Comparison of ENCODE assay signal across 6 cellular contexts in genomic region chr10:67530990-67531389, GRCh38.
DNase-seq lines count a peak whose midpoint lies in the region; ATAC-seq and TF ChIP-seq lines count a peak whose summit lies in the region.
"Not testable (repeated sequence)": the region's sequence is repeated elsewhere in the genome, so short reads cannot be mapped to it uniquely, and the experiment has no call there.

No MANE protein-coding gene starts in this region.

- H3K36me3 ChIP-seq in Caco-2 (ENCODE audit: control insufficient read depth, insufficient read depth, low read length); HCT116 (ENCODE audit: control insufficient read depth in 1 of 2, insufficient read depth in 2 of 2, low read length in 2 of 2); OCI-LY1 (ENCODE audit: insufficient read depth, low read length); mesendoderm (ENCODE audit: control insufficient read depth, insufficient read depth, low read length): not testable (repeated sequence)

- not testable (repeated sequence) for H3K9me3 Mint-ChIP-seq in Caco-2 (ENCODE audit: unreplicated experiment)

- H3K9me3 ChIP-seq in Caco-2; HCT116 (ENCODE audit: control insufficient read depth in 1 of 2, insufficient read depth in 1 of 2, low read depth in 1 of 2, low read length in 2 of 2); OCI-LY1 (ENCODE audit: low read length): not testable (repeated sequence)

- not testable (repeated sequence) for DNase-seq in Caco-2; HCT116 (ENCODE audit: low read depth, low spot score)
- peak; percentile 5 for DNase-seq in UCSD-AML1 (lab: John Stamatoyannopoulos, UW; ENCODE audit: unreplicated experiment)
- peak; percentile 6 for DNase-seq in mesendoderm

- not testable (repeated sequence) for H3K23ac ChIP-seq in mesendoderm (ENCODE audit: low read length)

- H3K36me3 Mint-ChIP-seq in Caco-2 (ENCODE audit: insufficient read depth, unreplicated experiment) = not testable (repeated sequence)

- H3K27ac Mint-ChIP-seq in Caco-2 (ENCODE audit: unreplicated experiment) = not testable (repeated sequence)

- H3K27ac ChIP-seq in HCT116 (ENCODE audit: low read depth, low read length); OCI-LY1 (ENCODE audit: low read depth, low read length, poor library complexity, severe bottlenecking); mesendoderm (ENCODE audit: low read depth, low read length): not testable (repeated sequence)

- not testable (repeated sequence) for H3K56ac ChIP-seq in mesendoderm (ENCODE audit: low read length)

- not testable (repeated sequence) for H3K4me2 ChIP-seq in HCT116 (ENCODE audit: low read length); OCI-LY1 (ENCODE audit: low read length); mesendoderm (ENCODE audit: low read length)

- H3K18ac ChIP-seq in mesendoderm (ENCODE audit: low read length) = not testable (repeated sequence)

- TF ChIP-seq RAD21 in HCT116 (IDR thresholded peaks at IDR 0.05; ENCODE audit: low read depth) = not testable (repeated sequence)

- not testable (repeated sequence) for H4K8ac ChIP-seq in mesendoderm (ENCODE audit: low read depth, low read length)

- H3K9ac ChIP-seq in HCT116 (ENCODE audit: low read length); OCI-LY1 (ENCODE audit: low read length); mesendoderm (ENCODE audit: low read length): not testable (repeated sequence)

- H3F3A ChIP-seq in OCI-LY1 (ENCODE audit: insufficient read depth, low read length) = not testable (repeated sequence)

- H4K5ac ChIP-seq in mesendoderm (ENCODE audit: low read length) = not testable (repeated sequence)

- not testable (repeated sequence) for H3K4me1 Mint-ChIP-seq in Caco-2 (ENCODE audit: low read depth, unreplicated experiment)

- not testable (repeated sequence) for H2BK15ac ChIP-seq in mesendoderm (replicated peaks; ENCODE audit: low read depth)

- not testable (repeated sequence) for H3K4me3 Mint-ChIP-seq in Caco-2 (ENCODE audit: unreplicated experiment)

- TF ChIP-seq POLR2A in HCT116 (IDR thresholded peaks at IDR 0.05; ENCODE audit: borderline replicate concordance, extremely low read depth, insufficient read depth, insufficient read length) = not testable (repeated sequence)

- intact Hi-C loops in Caco-2 (cut with micrococcal nuclease; ENCODE audit: unreplicated experiment) = not testable (repeated sequence)
- intact Hi-C loops in HCT116 (cut with micrococcal nuclease) = loop anchor here (1.0 kb wide), 1 partner anchor 36 kb away; no protein-coding TSS in a partner anchor

- CTCF ChIA-PET in Caco-2 (lab: Charles Lee) = interaction anchor here (1.2 kb wide), 2 partner anchors 10 to 614 kb away, joined by 3 to 4 read pairs; no protein-coding TSS in a partner anchor
- CTCF ChIA-PET in HCT116 (lab: Charles Lee) = interaction anchor here (0.8 kb wide), 1 partner anchor 249 kb away, joined by 3 read pairs; no protein-coding TSS in a partner anchor

- H3K27me3 ChIP-seq in Caco-2 (replicated peaks; ENCODE audit: control insufficient read depth, insufficient read depth, low read length); HCT116 (ENCODE audit: insufficient read depth, low read length); OCI-LY1 (ENCODE audit: insufficient read depth, low read length); mesendoderm (ENCODE audit: insufficient read depth, low read length, poor library complexity): not testable (repeated sequence)

- not testable (repeated sequence) for H3K4me3 ChIP-seq in Caco-2 (ENCODE audit: low read depth, low read length); HCT116 (replicated peaks in 1 of 2; ENCODE audit: low read depth in 1 of 2, low read length in 2 of 2); OCI-LY1 (ENCODE audit: low read depth, low read length, poor library complexity, severe bottlenecking); mesendoderm (ENCODE audit: low read length)

- H2BK5ac ChIP-seq in mesendoderm (ENCODE audit: low read length) = not testable (repeated sequence)

- H3K4ac ChIP-seq in mesendoderm (ENCODE audit: low read depth, low read length) = not testable (repeated sequence)

- RAD21 ChIA-PET in HCT116 (lab: Charles Lee; ENCODE audit: low non-redundant PET in 1 of 2, low total read pairs in 2 of 2, uncharacterized antibody in 2 of 2, unreplicated experiment in 2 of 2) = not testable (repeated sequence)

- not testable (repeated sequence) for H3K27me3 Mint-ChIP-seq in Caco-2 (ENCODE audit: insufficient read depth, unreplicated experiment)

- not testable (repeated sequence) for H3K9me2 ChIP-seq in HCT116 (ENCODE audit: insufficient read depth); OCI-LY1 (ENCODE audit: low read depth, low read length)

- not testable (repeated sequence) for H2BK120ac ChIP-seq in mesendoderm (ENCODE audit: low read depth, low read length)

- POLR2A ChIA-PET in Caco-2 (lab: Charles Lee); HCT116 (lab: Charles Lee): not testable (repeated sequence)

- H2AFZ ChIP-seq in HCT116 (ENCODE audit: low read depth, low read length, poor library complexity, severe bottlenecking); OCI-LY1 (ENCODE audit: low read length): not testable (repeated sequence)

- not testable (repeated sequence) for BruUV-seq in Caco-2 (replicated peaks; lab: Mats Ljungman, UMichigan); HCT116 (replicated peaks; lab: Mats Ljungman, UMichigan)

- not testable (repeated sequence) for H4K20me1 ChIP-seq in HCT116 (ENCODE audit: insufficient read depth); OCI-LY1 (ENCODE audit: insufficient read depth, low read length)

- peak; percentile 61 for ATAC-seq in HCT116

- no CpG with 5 or more reads among the region's 3 CpGs for WGBS in mesendoderm (ENCODE audit: extremely low coverage, insufficient coverage, low lambda C conversion rate)

- H2AK5ac ChIP-seq in mesendoderm (ENCODE audit: low read length) = not testable (repeated sequence)

- not testable (repeated sequence) for H3K4me1 ChIP-seq in Caco-2; HCT116 (ENCODE audit: control insufficient read depth in 1 of 2, insufficient read depth in 2 of 2, low read length in 2 of 2); OCI-LY1 (ENCODE audit: insufficient read depth, low read length, severe bottlenecking); mesendoderm (ENCODE audit: control insufficient read depth, low read depth, low read length)

- TF ChIP-seq CTCF in Caco-2 (IDR thresholded peaks at IDR 0.05; ENCODE audit: insufficient read depth in 1 of 2, low read depth in 1 of 2, low read length in 1 of 2, severe bottlenecking in 1 of 2, unreplicated experiment in 1 of 2) = peak; percentile 33 to 37
- peak; percentile 29; the same call in 1 of the 3 replicates for TF ChIP-seq CTCF in GM12872 (IDR thresholded peaks at IDR 0.05; ENCODE audit: insufficient read depth, low read depth, low read length)
- peak in 2 of 3 experiments; percentile 14 to 16; a peak in 1 of 6 replicates for TF ChIP-seq CTCF in HCT116 (IDR thresholded peaks at IDR 0.05 in 2 of 3, conservative IDR thresholded peaks at IDR 0.05 in 1 of 3; ENCODE audit: borderline replicate concordance in 1 of 3, insufficient read depth in 1 of 3, low read depth in 2 of 3, low read length in 2 of 3)
- peak; percentile 9; the same call in 1 of the 2 replicates for TF ChIP-seq CTCF in OCI-LY1 (IDR thresholded peaks at IDR 0.05; ENCODE audit: low read length)

- H3K79me1 ChIP-seq in mesendoderm (ENCODE audit: low read length) = not testable (repeated sequence)

- not testable (repeated sequence) for H3K79me2 ChIP-seq in HCT116 (ENCODE audit: insufficient read depth, low read length); OCI-LY1 (ENCODE audit: insufficient read depth, low read length); mesendoderm (ENCODE audit: control insufficient read depth, insufficient read depth, low read length)
